ENCODE assay signal across 1 cellular context in the genomic region with DNA sequence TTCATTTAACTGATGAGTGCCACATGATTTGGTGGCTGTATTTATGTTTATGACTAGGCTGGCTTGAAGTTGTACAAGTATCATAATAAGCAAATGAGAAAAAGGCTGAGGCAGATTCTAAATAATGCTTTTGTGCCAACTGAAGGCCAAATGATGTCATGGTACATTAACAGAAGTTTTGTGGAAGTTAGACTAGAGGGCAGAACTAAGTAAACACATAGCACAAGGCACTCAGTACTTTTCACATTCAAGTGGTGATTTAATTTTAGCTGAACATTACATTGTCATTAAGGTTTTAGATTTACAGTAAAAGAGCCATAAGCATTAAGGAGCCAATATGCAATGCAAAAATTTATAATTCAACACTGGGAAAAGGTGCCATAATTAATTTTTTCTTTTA.
A peak's percentile ranks its signal among the peaks of the same experiment; 100 is the strongest.
TF ChIP-seq lines count a peak whose summit lies in the region.

No MANE protein-coding gene starts in this region.

TF ChIP-seq in HEK293, 187 proteins besides CTCF, POLR2A, EP300 and RAD21 (continued from another document):
- peak; percentile 72 for TF ChIP-seq ZEB2 (tag by site-specific recombination; IDR thresholded peaks at IDR 0.05)
TF ChIP-seq in HEK293: peak in this region for 19.
